8 cellular contexts compared by ENCODE assay signal in genomic region chrX:46913710-46914109, GRCh38. TPM values are rescaled to one million over a fixed set of nuclear protein-coding genes. Genes with fewer than 3 reads are reported as not detected.
A peak's percentile ranks its signal among the peaks of the same experiment; 100 is the strongest.
DNase-seq lines count a peak whose midpoint lies in the region; ATAC-seq and TF ChIP-seq lines count a peak whose summit lies in the region.

No MANE protein-coding gene starts in this region.

- no peak for ATAC-seq in CD4-positive, CD25-positive, alpha-beta regulatory T cell (ENCODE audit: low read depth in 2 of 2)
- ATAC-seq in GM21717 (IDR thresholded peaks at IDR 0.05; ENCODE audit: unreplicated experiment) (no peak), GM18498 (IDR thresholded peaks at IDR 0.05; ENCODE audit: unreplicated experiment) (no peak)

- peak overlapping the region; percentile 13 for H3K4me3 ChIP-seq in CD4-positive, CD25-positive, alpha-beta regulatory T cell (ENCODE audit: low read depth, low read length)
- H3K4me3 ChIP-seq in liver (ENCODE audit: low read depth in 1 of 3, low read length in 3 of 3) = peak overlapping the region; percentile 25 to 88 (median 82)
- H3K4me3 ChIP-seq in transverse colon = peak overlapping the region; percentile 30 to 86 (median 64)

- DNase-seq in CD4-positive, CD25-positive, alpha-beta regulatory T cell = no peak
- DNase-seq in KBM-7 (peak; percentile 51), transverse colon (peak; percentile 10), SK-N-DZ (ENCODE audit: low spot score) (no peak)

- peaks cover 0 to 3% (median 0%) of the 10 kb centered on the region in 7 donors for H3K9me3 Mint-ChIP-seq in CD4-positive, CD25-positive, alpha-beta regulatory T cell
- peaks cover 0 to 8% (median 2%) of the 10 kb centered on the region in 5 experiments for H3K9me3 Mint-ChIP-seq in brain

- H3K36me3 Mint-ChIP-seq in CD4-positive, CD25-positive, alpha-beta regulatory T cell = no peaks in the 10 kb centered on the region
- peaks cover 2% of the 10 kb centered on the region for H3K36me3 Mint-ChIP-seq in brain

- peaks cover 6% of the 10 kb centered on the region for H3K4me1 ChIP-seq in CD4-positive, CD25-positive, alpha-beta regulatory T cell (ENCODE audit: control insufficient read depth, insufficient read depth, low read length, poor library complexity, severe bottlenecking)
- H3K4me1 ChIP-seq in liver (ENCODE audit: control insufficient read depth in 4 of 4, insufficient read depth in 4 of 4, low read length in 3 of 4) (peaks cover 2 to 11% (median 4%) of the 10 kb centered on the region in 4 donors), transverse colon (peaks cover 0 to 7% (median 0%) of the 10 kb centered on the region in 4 donors)

- H3K9me3 ChIP-seq in CD4-positive, CD25-positive, alpha-beta regulatory T cell (ENCODE audit: control insufficient read depth in 2 of 2, low read length in 2 of 2) = no peaks in the 10 kb centered on the region
- H3K9me3 ChIP-seq in liver (ENCODE audit: control insufficient read depth in 4 of 4, low read length in 3 of 4) (no peaks in the 10 kb centered on the region), transverse colon (no peaks in the 10 kb centered on the region)

- no peak for TF ChIP-seq POLR2A in transverse colon (IDR thresholded peaks at IDR 0.05)

- TF ChIP-seq RAD21 in liver (IDR thresholded peaks at IDR 0.05) = peak in 1 of 2 donors; percentile 23

- TF ChIP-seq EP300 in transverse colon (IDR thresholded peaks at IDR 0.05; ENCODE audit: low read depth) = no peak

- H3K4me1 Mint-ChIP-seq in CD4-positive, CD25-positive, alpha-beta regulatory T cell = peaks cover 0 to 11% (median 7%) of the 10 kb centered on the region in 4 donors
- H3K4me1 Mint-ChIP-seq in brain = peaks cover 18% of the 10 kb centered on the region

- TF ChIP-seq CTCF in brain (conservative IDR thresholded peaks at IDR 0.05) (no peak), liver (IDR thresholded peaks at IDR 0.05; ENCODE audit: low read depth, low read length, missing input control) (no peak), transverse colon (IDR thresholded peaks at IDR 0.05) (no peak)

- H3K27me3 ChIP-seq in CD4-positive, CD25-positive, alpha-beta regulatory T cell (ENCODE audit: control insufficient read depth, insufficient read depth, low read length) = peaks cover 33% of the 10 kb centered on the region
- H3K27me3 ChIP-seq in liver (ENCODE audit: control insufficient read depth in 4 of 4, insufficient read depth in 4 of 4, low read length in 3 of 4) = no peaks in the 10 kb centered on the region
- no peaks in the 10 kb centered on the region for H3K27me3 ChIP-seq in transverse colon

- H3K36me3 ChIP-seq in CD4-positive, CD25-positive, alpha-beta regulatory T cell (ENCODE audit: control insufficient read depth, insufficient read depth, low read length) = no peaks in the 10 kb centered on the region
- H3K36me3 ChIP-seq in liver (ENCODE audit: control insufficient read depth in 4 of 4, insufficient read depth in 3 of 4, low read depth in 1 of 4, low read length in 3 of 4) = no peaks in the 10 kb centered on the region
- no peaks in the 10 kb centered on the region for H3K36me3 ChIP-seq in transverse colon

- in situ Hi-C loops in KBM-7 (cut with MboI; ENCODE audit: low pct_unique_long_range_greater_than_20kb, low sequenced_read_pairs) (no loop called here), transverse colon (cut with MboI; ENCODE audit: low pct_ligation_motif_present in 1 of 4, low pct_unique_long_range_greater_than_20kb in 1 of 4, low sequenced_read_pairs in 3 of 4) (loop anchor here in 1 of 4 donors (25.0 kb wide), 1 partner anchor 124 kb away; no protein-coding TSS in a partner anchor)

- peak overlapping the region; percentile 53 to 86 (median 79) for H3K4me3 Mint-ChIP-seq in CD4-positive, CD25-positive, alpha-beta regulatory T cell
- peak overlapping the region; percentile 91 to 96 (median 92) for H3K4me3 Mint-ChIP-seq in brain

- peak overlapping the region in 1 of 3 donors; percentile 63 for H3K27ac Mint-ChIP-seq in CD4-positive, CD25-positive, alpha-beta regulatory T cell
- H3K27ac Mint-ChIP-seq in brain = peak overlapping the region; percentile 53 to 94 (median 70)

- no peak overlapping the region for H3K27ac ChIP-seq in CD4-positive, CD25-positive, alpha-beta regulatory T cell (ENCODE audit: insufficient read depth, low read length, poor library complexity, severe bottlenecking)
- H3K27ac ChIP-seq in liver (ENCODE audit: low read depth in 1 of 2, low read length in 2 of 2) = peak overlapping the region; percentile 54 to 72
- peak overlapping the region in 1 of 4 donors; percentile 84 for H3K27ac ChIP-seq in transverse colon

- peaks cover 59% of the 10 kb centered on the region for H3K27me3 Mint-ChIP-seq in CD4-positive, CD25-positive, alpha-beta regulatory T cell
- peaks cover 8% of the 10 kb centered on the region for H3K27me3 Mint-ChIP-seq in brain

- peak overlapping the region in 1 of 2 donors; percentile 51 for H3K9ac ChIP-seq in liver (ENCODE audit: low read depth in 1 of 2, low read length in 2 of 2)

- intact Hi-C loops in transverse colon (cut with DNase I; ENCODE audit: low total_unique reads) = no loop called here

- 2% methylated on average over 14 of the region's 14 CpGs for WGBS in liver
- WGBS in transverse colon (ENCODE audit: low coverage in 1 of 2), 2 donors = 44% methylated on average over 14 of the region's 14 CpGs; no CpG with 5 or more reads in 1 of the 2 donors

TF ChIP-seq in liver, 16 proteins besides CTCF, POLR2A, EP300 and RAD21:
- TF ChIP-seq JUND (IDR thresholded peaks at IDR 0.05) = no peak
- TF ChIP-seq RXRA (IDR thresholded peaks at IDR 0.05) = peak in 1 of 2 donors; percentile 33
- peak in 1 of 2 donors; percentile 8 for TF ChIP-seq HNF4A (conservative IDR thresholded peaks at IDR 0.05)

RNA-seq across cellular contexts. Expression of gene JADE3, which starts 1.5 kb away (rescaled TPM):
- total RNA-seq in CD4-positive, CD25-positive, alpha-beta regulatory T cell = 0.44 TPM
- polyA plus RNA-seq in CD4-positive, CD25-positive, alpha-beta regulatory T cell = not detected
- 14.1 TPM for polyA plus RNA-seq in brain (ENCODE audit: insufficient read depth, low read depth, low replicate concordance)
- total RNA-seq in liver = 1 to 10 TPM; 6.1 to 9.0 TPM
- polyA plus RNA-seq in liver = 1 to 10 TPM; 2.6 to 4.4 TPM
- 1 to 10 TPM in 3 of 4 donors, under 1 TPM in 1; 0.60 to 5.6 (median 3.1) TPM for total RNA-seq in transverse colon
- 6.9 and 9.3 TPM in 2 replicates for polyA plus RNA-seq in SK-N-DZ (2014; cell fraction: cytosol; rRNA removed)
- 7.2 and 8.8 TPM in 2 replicates for polyA plus RNA-seq in SK-N-DZ (2014; cell fraction: nucleus; rRNA removed)

Comparison
In these comparisons a context has a peak if more than half of its experiments do, and no peak if none do; other contexts are left out.
1. DNase-seq: peak in KBM-7 (single experiment) and transverse colon (single experiment); none in CD4-positive, CD25-positive, alpha-beta regulatory T cell (0 of 3) and SK-N-DZ (single experiment).
2. H3K4me3 ChIP-seq: peak in every context shown above with its lines; median percentile 82 in liver; 64 in transverse colon; 13 in CD4-positive, CD25-positive, alpha-beta regulatory T cell.